Comparison of ENCODE assay signal across 21 cellular contexts in the genomic region with DNA sequence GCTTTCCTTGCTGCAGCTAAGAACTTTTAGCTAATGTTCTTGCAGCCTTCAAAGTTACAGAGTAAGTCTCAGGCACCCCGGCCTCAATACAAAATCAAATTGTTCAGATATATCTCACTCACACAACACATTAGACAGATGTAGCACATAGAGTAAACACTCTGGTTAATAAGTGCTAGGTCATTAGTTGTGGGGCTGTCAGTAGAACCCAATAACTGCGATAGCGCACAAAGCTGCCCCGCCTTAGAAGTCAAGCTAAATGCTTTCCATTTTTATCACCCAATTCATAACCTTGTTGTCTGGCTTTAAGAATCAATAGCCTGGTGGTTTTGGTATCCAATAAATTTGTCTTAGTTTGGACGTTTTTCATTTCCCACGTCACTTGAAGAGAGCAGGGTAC.
DNase-seq lines count a peak whose midpoint lies in the region; ATAC-seq, FAIRE-seq and TF ChIP-seq lines count a peak whose summit lies in the region.
"Had no signal": no experiment of that assay in that cellular context is flagged by ENCODE, and none has a peak within 500 bp of the region (broad histone marks: within the 10 kb centered on the region; RNA-seq: fewer than 3 reads in every experiment).

No MANE protein-coding gene starts in this region.

- H3K4me1 ChIP-seq in hepatocyte (ENCODE audit: insufficient read depth) (peaks cover 21% of the 10 kb centered on the region), pancreas (peaks cover 11 to 26% (median 14%) of the 10 kb centered on the region in 3 donors), endodermal cell (ENCODE audit: control insufficient read depth, insufficient read depth, low read length) (no peaks in the 10 kb centered on the region)

- H4K20me1 ChIP-seq in hepatocyte (ENCODE audit: insufficient read depth, poor library complexity, severe bottlenecking) = no peaks in the 10 kb centered on the region

- H3K9me3 Mint-ChIP-seq in endodermal cell = no peaks in the 10 kb centered on the region

- FAIRE-seq in pancreas (lab: Jason Lieb, UNC) = no peak
- FAIRE-seq: K562, RCC 7860 had no signal

- no peaks in the 10 kb centered on the region for H3K36me3 Mint-ChIP-seq in endodermal cell (ENCODE audit: low read depth)

- H3K4me1 Mint-ChIP-seq in endodermal cell = peaks cover 4% of the 10 kb centered on the region

- H3K4me3 ChIP-seq in hepatocyte (no peak overlapping the region), pancreas (no peak overlapping the region), endodermal cell (ENCODE audit: low read length) (no peak overlapping the region), MG63 (no peak overlapping the region)
- H3K4me3 ChIP-seq: K562 had no signal

- no peak overlapping the region for H3K9ac ChIP-seq in endodermal cell (ENCODE audit: extremely low read depth, low read length, poor library complexity, severe bottlenecking)

- H3K4me3 Mint-ChIP-seq in endodermal cell = no peak overlapping the region

- peak overlapping the region; percentile 45 for H3K4me2 ChIP-seq in hepatocyte

- H3K27me3 ChIP-seq in hepatocyte (no peaks in the 10 kb centered on the region), pancreas (no peaks in the 10 kb centered on the region), endodermal cell (ENCODE audit: control insufficient read depth, insufficient read depth, low read length, poor library complexity, severe bottlenecking) (no peaks in the 10 kb centered on the region), MG63 (no peaks in the 10 kb centered on the region)

- H3K79me2 ChIP-seq in hepatocyte = peaks cover 33% of the 10 kb centered on the region

- H3K9me2 ChIP-seq in hepatocyte (replicated peaks; ENCODE audit: insufficient read depth) = no peaks in the 10 kb centered on the region

- TF ChIP-seq CTCF in hepatocyte (IDR thresholded peaks at IDR 0.05; ENCODE audit: poor library complexity) (no peak), pancreas (IDR thresholded peaks at IDR 0.05) (no peak), endodermal cell (conservative IDR thresholded peaks at IDR 0.05) (no peak)

- ATAC-seq in pancreas = peak; percentile 71 to 92 (median 86)
- ATAC-seq: HCT116, K562 had no signal

- intact Hi-C loops in pancreas (cut with DNase I) = no loop called here

- 56% methylated on average over 6 of the region's 6 CpGs for WGBS in hepatocyte (ENCODE audit: low lambda C conversion rate, missing lambda C conversion rate)
- WGBS in pancreas, 2 donors = 10 to 15% methylated on average over 6 of the region's 6 CpGs
- 95% methylated on average over 6 of the region's 6 CpGs for WGBS in endodermal cell (ENCODE audit: insufficient coverage in 1 of 2, insufficient read length in 1 of 2), 2 experiments

- no peak overlapping the region for H3K27ac Mint-ChIP-seq in endodermal cell

- DNase-seq in DMS153 (lab: John Stamatoyannopoulos, UW) (peak; percentile 47), DMS153 treated with DMSO at 0.1 percent for 48 hours (lab: John Stamatoyannopoulos, UW; ENCODE audit: unreplicated experiment) (no peak), COLO668 (lab: John Stamatoyannopoulos, UW; ENCODE audit: unreplicated experiment) (peak; percentile 28), hepatocyte (ENCODE audit: low spot score) (no peak), pancreas (peak in 3 of 6 donors; percentile 27 to 40 (median 37)), endodermal cell (no peak), MG63 (no peak)
- DNase-seq in stimulated activated CD4-positive, alpha-beta T cell treated with anti-CD3 and anti-CD28 coated beads, Interleukin-2, amount 100 ng/mL, for 24 hours = no peak
- DNase-seq: AML-193, DND-41, GOT3, NCI-H187 treated with DMSO at 0.1 percent for 48 hours, NCI-H2171, NCI-H446 treated with DMSO at 0.1 percent for 48 hours, NCI-H69, SIG-M5 had no signal

- H3K27ac ChIP-seq in hepatocyte (peak overlapping the region; percentile 29), pancreas (peak overlapping the region in 1 of 4 donors; percentile 25), endodermal cell (ENCODE audit: low read depth, low read length) (no peak overlapping the region)
- H3K27ac ChIP-seq: 22Rv1, C4-2B had no signal

- no peak overlapping the region for H2AFZ ChIP-seq in hepatocyte

- H3K27me3 Mint-ChIP-seq in endodermal cell (ENCODE audit: insufficient read depth) = peaks cover 2% of the 10 kb centered on the region

- H3K36me3 ChIP-seq in hepatocyte (replicated peaks; ENCODE audit: insufficient read depth, low read depth) (no peaks in the 10 kb centered on the region), pancreas (no peaks in the 10 kb centered on the region), endodermal cell (ENCODE audit: control insufficient read depth, insufficient read depth, low read length) (no peaks in the 10 kb centered on the region), MG63 (no peaks in the 10 kb centered on the region)

- H3K9me3 ChIP-seq in hepatocyte (ENCODE audit: low read depth) (no peaks in the 10 kb centered on the region), pancreas (no peaks in the 10 kb centered on the region), endodermal cell (ENCODE audit: control insufficient read depth, low read length) (no peaks in the 10 kb centered on the region), MG63 (no peaks in the 10 kb centered on the region)

Comparison
In these comparisons a context has a peak if more than half of its experiments do, and no peak if none do; other contexts are left out.
1. DNase-seq: peak in DMS153 (single experiment) and COLO668 (single experiment); none in DMS153 treated with DMSO at 0.1 percent for 48 hours (single experiment), hepatocyte (single experiment), endodermal cell (single experiment), MG63 (single experiment) and stimulated activated CD4-positive, alpha-beta T cell treated with anti-CD3 and anti-CD28 coated beads, Interleukin-2, amount 100 ng/mL, for 24 hours (0 of 2).